1 cellular context compared by ENCODE assay signal in the genomic region with DNA sequence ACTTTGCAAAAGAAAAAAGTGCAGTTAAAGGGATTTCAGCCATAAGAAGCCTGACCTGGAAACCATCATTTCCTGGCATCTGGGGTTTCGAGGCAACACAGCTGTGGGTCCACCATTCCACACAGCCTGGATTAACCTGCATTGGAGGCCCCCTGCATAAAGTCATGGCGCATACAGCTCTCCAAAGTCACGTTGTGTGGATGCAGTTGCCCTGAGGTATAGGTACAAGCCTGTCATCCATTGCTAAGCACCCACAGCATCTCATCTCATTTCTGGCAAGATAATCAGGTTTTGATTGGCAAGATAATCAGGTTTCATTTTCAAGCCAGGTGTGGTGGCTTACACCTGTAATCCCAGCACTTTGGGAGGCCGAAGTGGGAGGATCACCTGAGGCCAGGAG.
TF ChIP-seq lines count a peak whose summit lies in the region.

No MANE protein-coding gene starts in this region.

TF ChIP-seq in GM23338, 12 proteins besides CTCF, POLR2A, EP300 and RAD21:
- TF ChIP-seq STAT1 (IDR thresholded peaks at IDR 0.05; ENCODE audit: unreplicated experiment) (no peak), ZNF114 (CRISPR knock-in tag; IDR thresholded peaks at IDR 0.05) (no peak), EZH2 (IDR thresholded peaks at IDR 0.05; ENCODE audit: low read depth, unreplicated experiment) (no peak), POLR2AphosphoS5 (IDR thresholded peaks at IDR 0.05; ENCODE audit: low read depth) (no peak), JUNB (IDR thresholded peaks at IDR 0.05; ENCODE audit: unreplicated experiment) (no peak), ZNF331 (CRISPR knock-in tag; IDR thresholded peaks at IDR 0.05; ENCODE audit: low read depth) (no peak), EZH2phosphoT487 (IDR thresholded peaks at IDR 0.05; ENCODE audit: unreplicated experiment) (no peak), CREB1 (CRISPR knock-in tag; IDR thresholded peaks at IDR 0.05; ENCODE audit: low read depth) (no peak)
- TF ChIP-seq, protein P1, sequence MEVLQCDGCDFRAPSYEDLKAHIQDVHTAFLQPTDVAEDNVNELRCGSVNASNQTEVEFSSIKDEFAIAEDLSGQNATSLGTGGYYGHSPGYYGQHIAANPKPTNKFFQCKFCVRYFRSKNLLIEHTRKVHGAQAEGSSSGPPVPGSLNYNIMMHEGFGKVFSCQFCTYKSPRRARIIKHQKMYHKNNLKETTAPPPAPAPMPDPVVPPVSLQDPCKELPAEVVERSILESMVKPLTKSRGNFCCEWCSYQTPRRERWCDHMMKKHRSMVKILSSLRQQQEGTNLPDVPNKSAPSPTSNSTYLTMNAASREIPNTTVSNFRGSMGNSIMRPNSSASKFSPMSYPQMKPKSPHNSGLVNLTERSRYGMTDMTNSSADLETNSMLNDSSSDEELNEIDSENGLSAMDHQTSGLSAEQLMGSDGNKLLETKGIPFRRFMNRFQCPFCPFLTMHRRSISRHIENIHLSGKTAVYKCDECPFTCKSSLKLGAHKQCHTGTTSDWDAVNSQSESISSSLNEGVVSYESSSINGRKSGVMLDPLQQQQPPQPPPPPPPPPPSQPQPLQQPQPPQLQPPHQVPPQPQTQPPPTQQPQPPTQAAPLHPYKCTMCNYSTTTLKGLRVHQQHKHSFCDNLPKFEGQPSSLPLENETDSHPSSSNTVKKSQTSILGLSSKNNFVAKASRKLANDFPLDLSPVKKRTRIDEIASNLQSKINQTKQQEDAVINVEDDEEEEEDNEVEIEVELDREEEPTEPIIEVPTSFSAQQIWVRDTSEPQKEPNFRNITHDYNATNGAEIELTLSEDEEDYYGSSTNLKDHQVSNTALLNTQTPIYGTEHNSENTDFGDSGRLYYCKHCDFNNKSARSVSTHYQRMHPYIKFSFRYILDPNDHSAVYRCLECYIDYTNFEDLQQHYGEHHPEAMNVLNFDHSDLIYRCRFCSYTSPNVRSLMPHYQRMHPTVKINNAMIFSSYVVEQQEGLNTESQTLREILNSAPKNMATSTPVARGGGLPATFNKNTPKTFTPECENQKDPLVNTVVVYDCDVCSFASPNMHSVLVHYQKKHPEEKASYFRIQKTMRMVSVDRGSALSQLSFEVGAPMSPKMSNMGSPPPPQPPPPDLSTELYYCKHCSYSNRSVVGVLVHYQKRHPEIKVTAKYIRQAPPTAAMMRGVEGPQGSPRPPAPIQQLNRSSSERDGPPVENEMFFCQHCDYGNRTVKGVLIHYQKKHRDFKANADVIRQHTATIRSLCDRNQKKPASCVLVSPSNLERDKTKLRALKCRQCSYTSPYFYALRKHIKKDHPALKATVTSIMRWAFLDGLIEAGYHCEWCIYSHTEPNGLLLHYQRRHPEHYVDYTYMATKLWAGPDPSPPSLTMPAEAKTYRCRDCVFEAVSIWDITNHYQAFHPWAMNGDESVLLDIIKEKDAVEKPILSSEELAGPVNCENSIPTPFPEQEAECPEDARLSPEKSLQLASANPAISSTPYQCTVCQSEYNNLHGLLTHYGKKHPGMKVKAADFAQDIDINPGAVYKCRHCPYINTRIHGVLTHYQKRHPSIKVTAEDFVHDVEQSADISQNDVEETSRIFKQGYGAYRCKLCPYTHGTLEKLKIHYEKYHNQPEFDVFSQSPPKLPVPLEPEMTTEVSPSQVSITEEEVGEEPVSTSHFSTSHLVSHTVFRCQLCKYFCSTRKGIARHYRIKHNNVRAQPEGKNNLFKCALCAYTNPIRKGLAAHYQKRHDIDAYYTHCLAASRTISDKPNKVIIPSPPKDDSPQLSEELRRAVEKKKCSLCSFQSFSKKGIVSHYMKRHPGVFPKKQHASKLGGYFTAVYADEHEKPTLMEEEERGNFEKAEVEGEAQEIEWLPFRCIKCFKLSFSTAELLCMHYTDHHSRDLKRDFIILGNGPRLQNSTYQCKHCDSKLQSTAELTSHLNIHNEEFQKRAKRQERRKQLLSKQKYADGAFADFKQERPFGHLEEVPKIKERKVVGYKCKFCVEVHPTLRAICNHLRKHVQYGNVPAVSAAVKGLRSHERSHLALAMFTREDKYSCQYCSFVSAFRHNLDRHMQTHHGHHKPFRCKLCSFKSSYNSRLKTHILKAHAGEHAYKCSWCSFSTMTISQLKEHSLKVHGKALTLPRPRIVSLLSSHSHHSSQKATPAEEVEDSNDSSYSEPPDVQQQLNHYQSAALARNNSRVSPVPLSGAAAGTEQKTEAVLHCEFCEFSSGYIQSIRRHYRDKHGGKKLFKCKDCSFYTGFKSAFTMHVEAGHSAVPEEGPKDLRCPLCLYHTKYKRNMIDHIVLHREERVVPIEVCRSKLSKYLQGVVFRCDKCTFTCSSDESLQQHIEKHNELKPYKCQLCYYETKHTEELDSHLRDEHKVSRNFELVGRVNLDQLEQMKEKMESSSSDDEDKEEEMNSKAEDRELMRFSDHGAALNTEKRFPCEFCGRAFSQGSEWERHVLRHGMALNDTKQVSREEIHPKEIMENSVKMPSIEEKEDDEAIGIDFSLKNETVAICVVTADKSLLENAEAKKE (CRISPR knock-in tag; IDR thresholded peaks at IDR 0.05), result no peak
- TF ChIP-seq, protein P2, sequence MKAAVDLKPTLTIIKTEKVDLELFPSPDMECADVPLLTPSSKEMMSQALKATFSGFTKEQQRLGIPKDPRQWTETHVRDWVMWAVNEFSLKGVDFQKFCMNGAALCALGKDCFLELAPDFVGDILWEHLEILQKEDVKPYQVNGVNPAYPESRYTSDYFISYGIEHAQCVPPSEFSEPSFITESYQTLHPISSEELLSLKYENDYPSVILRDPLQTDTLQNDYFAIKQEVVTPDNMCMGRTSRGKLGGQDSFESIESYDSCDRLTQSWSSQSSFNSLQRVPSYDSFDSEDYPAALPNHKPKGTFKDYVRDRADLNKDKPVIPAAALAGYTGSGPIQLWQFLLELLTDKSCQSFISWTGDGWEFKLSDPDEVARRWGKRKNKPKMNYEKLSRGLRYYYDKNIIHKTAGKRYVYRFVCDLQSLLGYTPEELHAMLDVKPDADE (IDR thresholded peaks at IDR 0.05), result no peak
